In genomic region chr3:139340784-139341183, GRCh38 we compare ENCODE assay signal across 19 cellular contexts.
"Had no signal": no experiment of that assay in that cellular context is flagged by ENCODE, and none has a peak within 500 bp of the region (broad histone marks: within the 10 kb centered on the region; RNA-seq: fewer than 3 reads in every experiment).

No MANE protein-coding gene starts in this region.

- H3K4me3 ChIP-seq: left lung, mucosa of descending colon, prostate gland, right atrium auricular region, testis, tibial artery had no signal

- H3K9me3 ChIP-seq: left lung, mucosa of descending colon, neutrophil, prostate gland, right atrium auricular region, testis, tibial artery had no signal

- DNase-seq: cortex of kidney; effector memory CD8-positive, alpha-beta T cell; kidney; left lung; mesenchymal stem cell; naive B cell; stimulated activated CD4-positive, alpha-beta T cell treated with anti-CD3 and anti-CD28 coated beads, Interleukin-2, amount 100 ng/mL, for 24 hours; stimulated activated CD4-positive, alpha-beta T cell treated with anti-CD3 and anti-CD28 coated beads, Interleukin-4, amount 100 ng/mL, for 4 hours; stimulated activated naive CD8-positive, alpha-beta T cell treated with anti-CD3 and anti-CD28 coated beads, Interleukin-15, Interleukin-2, amounts not matched to agents 100 U/mL and 50 U/mL, for 24 hours; substantia nigra; testis; tibial artery had no signal

- H3K36me3 ChIP-seq: left lung, neutrophil, prostate gland, right atrium auricular region, tibial artery had no signal

- ATAC-seq: effector memory CD8-positive, alpha-beta T cell; left lung; mucosa of descending colon; natural killer cell treated with Interleukin-12 subunit alpha and Interleukin-12 subunit beta and Interleukin-15 and Interleukin-18, amount 100 ng/mL, for 72 hours; sciatic nerve; stimulated activated memory B cell treated with anti-CD40 and anti-IgM and Interleukin-4, amounts not matched to agents 10 μg/mL and 1 μg/mL and 100 μg/mL, for 72 hours; stimulated activated naive CD8-positive, alpha-beta T cell treated with anti-CD3 and anti-CD28 coated beads, Interleukin-15, Interleukin-2, amounts not matched to agents 100 U/mL and 50 U/mL, for 24 hours had no signal

- H3K27ac ChIP-seq: left lung, neutrophil, prostate gland, right atrium auricular region, testis, tibial artery had no signal
